ENCODE assay signal across 12 cellular contexts in genomic region chr13:94480672-94481145, GRCh38. TPM values are rescaled to one million over a fixed set of nuclear protein-coding genes. Genes with fewer than 3 reads are reported as not detected.
DNase-seq lines count a peak whose midpoint lies in the region; TF ChIP-seq lines count a peak whose summit lies in the region.
"Had no signal": no experiment of that assay in that cellular context is flagged by ENCODE, and none has a peak within 500 bp of the region (broad histone marks: within the 10 kb centered on the region; RNA-seq: fewer than 3 reads in every experiment).

No MANE protein-coding gene starts in this region.

- no peak for TF ChIP-seq CTCF in hepatocyte (IDR thresholded peaks at IDR 0.05; ENCODE audit: poor library complexity)
- no peak for TF ChIP-seq CTCF in type B pancreatic cell (conservative IDR thresholded peaks at IDR 0.05)

- H3K27me3 ChIP-seq in BLaER1 (no peaks in the 10 kb centered on the region), MG63 (no peaks in the 10 kb centered on the region), hepatocyte (no peaks in the 10 kb centered on the region), HAP-1 (ENCODE audit: low read depth) (no peaks in the 10 kb centered on the region; the same call in 1 of the 2 replicates)

- no peak overlapping the region for H2AFZ ChIP-seq in hepatocyte

- H3K4me3 ChIP-seq in BLaER1 (no peak overlapping the region), MG63 (no peak overlapping the region), hepatocyte (no peak overlapping the region), HAP-1 (no peak overlapping the region)

- H3K4me3 Mint-ChIP-seq in activated naive CD8-positive, alpha-beta T cell treated with anti-CD3 and anti-CD28 coated beads for 36 hours, result no peak overlapping the region
- no peak overlapping the region for H3K4me3 Mint-ChIP-seq in type B pancreatic cell
- H3K4me3 Mint-ChIP-seq: activated B cell treated with CpG ODN at 0.5 μM for 24 hours, nephron had no signal

- H3K4me2 ChIP-seq in BLaER1 (peak overlapping the region; percentile 66), hepatocyte (no peak overlapping the region)

- H3K9ac ChIP-seq in BLaER1, result peak overlapping the region; percentile 66

- no peaks in the 10 kb centered on the region for H3K36me3 Mint-ChIP-seq in activated naive CD8-positive, alpha-beta T cell treated with anti-CD3 and anti-CD28 coated beads for 36 hours
- no peaks in the 10 kb centered on the region for H3K36me3 Mint-ChIP-seq in type B pancreatic cell

- peak; percentile 11 for DNase-seq in MG63
- no peak for DNase-seq in activated naive CD8-positive, alpha-beta T cell treated with anti-CD3 and anti-CD28 coated beads for 36 hours
- peak; percentile 10 for DNase-seq in hepatocyte (ENCODE audit: low spot score)
- DNase-seq in NCI-H510A (lab: John Stamatoyannopoulos, UW), result no peak
- no peak for DNase-seq in dermis blood vessel endothelial cell
- no peak for DNase-seq in HAP-1 (ENCODE audit: low spot score in 2 of 2)
- no peak for DNase-seq in type B pancreatic cell (ENCODE audit: extremely low spot score, unreplicated experiment)
- DNase-seq: activated B cell treated with CpG ODN at 0.5 μM for 24 hours, amygdala, COR-L47 had no signal

- H3K9me3 ChIP-seq in BLaER1 (no peaks in the 10 kb centered on the region), MG63 (no peaks in the 10 kb centered on the region), hepatocyte (ENCODE audit: low read depth) (no peaks in the 10 kb centered on the region), HAP-1 (no peaks in the 10 kb centered on the region)

- peaks cover 6% of the 10 kb centered on the region for H3K4me1 Mint-ChIP-seq in activated naive CD8-positive, alpha-beta T cell treated with anti-CD3 and anti-CD28 coated beads for 36 hours
- H3K4me1 Mint-ChIP-seq in type B pancreatic cell (ENCODE audit: unreplicated experiment), result peaks cover 9% of the 10 kb centered on the region
- H3K4me1 Mint-ChIP-seq: activated B cell treated with CpG ODN at 0.5 μM for 24 hours had no signal

- H3K9me3 Mint-ChIP-seq in activated naive CD8-positive, alpha-beta T cell treated with anti-CD3 and anti-CD28 coated beads for 36 hours, result no peaks in the 10 kb centered on the region
- no peaks in the 10 kb centered on the region for H3K9me3 Mint-ChIP-seq in type B pancreatic cell
- H3K9me3 Mint-ChIP-seq: activated B cell treated with CpG ODN at 0.5 μM for 24 hours, nephron had no signal

- 87% methylated on average over 3 of the region's 3 CpGs for WGBS in hepatocyte (ENCODE audit: low lambda C conversion rate, missing lambda C conversion rate)

- H4K20me1 ChIP-seq in BLaER1 (no peaks in the 10 kb centered on the region), hepatocyte (ENCODE audit: insufficient read depth, poor library complexity, severe bottlenecking) (no peaks in the 10 kb centered on the region)

- peaks cover 3% of the 10 kb centered on the region for H3K27me3 Mint-ChIP-seq in activated naive CD8-positive, alpha-beta T cell treated with anti-CD3 and anti-CD28 coated beads for 36 hours
- peaks cover 4% of the 10 kb centered on the region for H3K27me3 Mint-ChIP-seq in type B pancreatic cell

- peaks cover 31% of the 10 kb centered on the region for H3K4me1 ChIP-seq in BLaER1
- H3K4me1 ChIP-seq in hepatocyte (ENCODE audit: insufficient read depth), result no peaks in the 10 kb centered on the region
- no peaks in the 10 kb centered on the region for H3K4me1 ChIP-seq in HAP-1

- peak overlapping the region; percentile 86 for H3K27ac ChIP-seq in BLaER1
- no peak overlapping the region for H3K27ac ChIP-seq in hepatocyte

- in situ Hi-C loops in HAP-1 (cut with MboI; ENCODE audit: low sequenced_read_pairs), result no loop called here

- H3K9me2 ChIP-seq in hepatocyte (replicated peaks; ENCODE audit: insufficient read depth), result no peaks in the 10 kb centered on the region

- no peaks in the 10 kb centered on the region for H3K36me3 ChIP-seq in BLaER1
- H3K36me3 ChIP-seq in MG63, result no peaks in the 10 kb centered on the region
- H3K36me3 ChIP-seq in hepatocyte (replicated peaks; ENCODE audit: insufficient read depth, low read depth), result no peaks in the 10 kb centered on the region
- no peaks in the 10 kb centered on the region for H3K36me3 ChIP-seq in HAP-1 (replicated peaks)

- H3K27ac Mint-ChIP-seq in activated naive CD8-positive, alpha-beta T cell treated with anti-CD3 and anti-CD28 coated beads for 36 hours, result peak overlapping the region; percentile 50
- no peak overlapping the region for H3K27ac Mint-ChIP-seq in type B pancreatic cell
- H3K27ac Mint-ChIP-seq: activated B cell treated with CpG ODN at 0.5 μM for 24 hours, nephron had no signal

- H3K79me2 ChIP-seq in hepatocyte, result no peaks in the 10 kb centered on the region

RNA-seq across cellular contexts. Expression of gene DCT, which starts 1.2 kb away (rescaled TPM):
- total RNA-seq in MG63 (2014; rRNA removed; shearing (Covaris generic); ENCODE audit: low replicate concordance), result not detected in 2 replicates
- under 1 TPM in 1 of 2 experiments, not detected in 1; 0.16 TPM for total RNA-seq in activated naive CD8-positive, alpha-beta T cell treated with anti-CD3 and anti-CD28 coated beads for 36 hours
- total RNA-seq in hepatocyte (not detected in 2 replicates), dermis blood vessel endothelial cell (not detected in 2 replicates), type B pancreatic cell (ENCODE audit: low replicate concordance) (19.7 TPM in 1 of 2 replicates, not detected in the other)
- not detected in 2 replicates for polyA plus RNA-seq in hepatocyte

Comparison
In these comparisons a context has a peak if more than half of its experiments do, and no peak if none do; other contexts are left out.
1. DNase-seq: peak in MG63 (single experiment) and hepatocyte (single experiment); none in activated naive CD8-positive, alpha-beta T cell treated with anti-CD3 and anti-CD28 coated beads for 36 hours (single experiment), NCI-H510A (single experiment), dermis blood vessel endothelial cell (single experiment), HAP-1 (0 of 2) and type B pancreatic cell (single experiment).